ENCODE assay signal across 1 cellular context in genomic region chr2:43218550-43219382, GRCh38.
TF ChIP-seq lines count a peak whose summit lies in the region.

No MANE protein-coding gene starts in this region.

TF ChIP-seq in HepG2, 621 proteins besides CTCF, POLR2A, EP300 and RAD21 (continued from another document and continues in another):
- TF ChIP-seq HIC2 (CRISPR knock-in tag; IDR thresholded peaks at IDR 0.05; ENCODE audit: low read depth), result peak; percentile 81
- TF ChIP-seq, protein P1, sequence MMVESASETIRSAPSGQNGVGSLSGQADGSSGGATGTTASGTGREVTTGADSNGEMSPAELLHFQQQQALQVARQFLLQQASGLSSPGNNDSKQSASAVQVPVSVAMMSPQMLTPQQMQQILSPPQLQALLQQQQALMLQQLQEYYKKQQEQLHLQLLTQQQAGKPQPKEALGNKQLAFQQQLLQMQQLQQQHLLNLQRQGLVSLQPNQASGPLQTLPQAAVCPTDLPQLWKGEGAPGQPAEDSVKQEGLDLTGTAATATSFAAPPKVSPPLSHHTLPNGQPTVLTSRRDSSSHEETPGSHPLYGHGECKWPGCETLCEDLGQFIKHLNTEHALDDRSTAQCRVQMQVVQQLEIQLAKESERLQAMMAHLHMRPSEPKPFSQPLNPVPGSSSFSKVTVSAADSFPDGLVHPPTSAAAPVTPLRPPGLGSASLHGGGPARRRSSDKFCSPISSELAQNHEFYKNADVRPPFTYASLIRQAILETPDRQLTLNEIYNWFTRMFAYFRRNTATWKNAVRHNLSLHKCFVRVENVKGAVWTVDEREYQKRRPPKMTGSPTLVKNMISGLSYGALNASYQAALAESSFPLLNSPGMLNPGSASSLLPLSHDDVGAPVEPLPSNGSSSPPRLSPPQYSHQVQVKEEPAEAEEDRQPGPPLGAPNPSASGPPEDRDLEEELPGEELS (CRISPR knock-in tag; IDR thresholded peaks at IDR 0.05), result peak; percentile 14; the same call in 1 of the 2 replicates
- TF ChIP-seq CERS6 (CRISPR knock-in tag; IDR thresholded peaks at IDR 0.05), result no peak
- no peak for TF ChIP-seq ZNF790 (CRISPR knock-in tag; IDR thresholded peaks at IDR 0.05; ENCODE audit: borderline replicate concordance)
- TF ChIP-seq ZNF75D (CRISPR knock-in tag; IDR thresholded peaks at IDR 0.05; ENCODE audit: borderline replicate concordance), result no peak
- peak; percentile 39; the same call in 1 of the 2 replicates for TF ChIP-seq SNAPC2 (CRISPR knock-in tag; IDR thresholded peaks at IDR 0.05)
- no peak for TF ChIP-seq KDM3A (CRISPR knock-in tag; IDR thresholded peaks at IDR 0.05; ENCODE audit: low read depth)
- TF ChIP-seq ZFP1 (CRISPR knock-in tag; IDR thresholded peaks at IDR 0.05), result no peak
- TF ChIP-seq HDAC2 (CRISPR knock-in tag; IDR thresholded peaks at IDR 0.05), result no peak
- TF ChIP-seq MEIS2 (CRISPR knock-in tag; IDR thresholded peaks at IDR 0.05), result 0 out of 2 replicates have a peak, but pooled peaks have one; percentile 32
- no peak for TF ChIP-seq ZNF557 (CRISPR knock-in tag; IDR thresholded peaks at IDR 0.05)
- 0 out of 2 replicates have a peak, but pooled peaks have one; percentile 33 for TF ChIP-seq WIZ (CRISPR knock-in tag; IDR thresholded peaks at IDR 0.05)
- TF ChIP-seq ZNF800 (CRISPR knock-in tag; IDR thresholded peaks at IDR 0.05), result no peak
- TF ChIP-seq ZNF3 (CRISPR knock-in tag; IDR thresholded peaks at IDR 0.05), result no peak
- no peak; the same call in 1 of the 2 replicates for TF ChIP-seq ZNF768 (CRISPR knock-in tag; IDR thresholded peaks at IDR 0.05)
- 0 out of 2 replicates have a peak, but pooled peaks have one; percentile 22 for TF ChIP-seq ZSCAN22 (CRISPR knock-in tag; IDR thresholded peaks at IDR 0.05)
- TF ChIP-seq TRIM24 (CRISPR knock-in tag; IDR thresholded peaks at IDR 0.05), result no peak
- no peak for TF ChIP-seq MLXIP (CRISPR knock-in tag; IDR thresholded peaks at IDR 0.05; ENCODE audit: borderline replicate concordance)
- TF ChIP-seq ZSCAN5A (CRISPR knock-in tag; IDR thresholded peaks at IDR 0.05; ENCODE audit: borderline replicate concordance), result 0 out of 2 replicates have a peak, but pooled peaks have one; percentile 6
- TF ChIP-seq NR1H2 (CRISPR knock-in tag; IDR thresholded peaks at IDR 0.05; ENCODE audit: borderline replicate concordance, low read depth), result no peak
- no peak for TF ChIP-seq ZNF780A (CRISPR knock-in tag; IDR thresholded peaks at IDR 0.05)
- peak; percentile 74; the same call in 1 of the 2 replicates for TF ChIP-seq ETV5 (CRISPR knock-in tag; IDR thresholded peaks at IDR 0.05; ENCODE audit: borderline replicate concordance)
- TF ChIP-seq, protein P2, sequence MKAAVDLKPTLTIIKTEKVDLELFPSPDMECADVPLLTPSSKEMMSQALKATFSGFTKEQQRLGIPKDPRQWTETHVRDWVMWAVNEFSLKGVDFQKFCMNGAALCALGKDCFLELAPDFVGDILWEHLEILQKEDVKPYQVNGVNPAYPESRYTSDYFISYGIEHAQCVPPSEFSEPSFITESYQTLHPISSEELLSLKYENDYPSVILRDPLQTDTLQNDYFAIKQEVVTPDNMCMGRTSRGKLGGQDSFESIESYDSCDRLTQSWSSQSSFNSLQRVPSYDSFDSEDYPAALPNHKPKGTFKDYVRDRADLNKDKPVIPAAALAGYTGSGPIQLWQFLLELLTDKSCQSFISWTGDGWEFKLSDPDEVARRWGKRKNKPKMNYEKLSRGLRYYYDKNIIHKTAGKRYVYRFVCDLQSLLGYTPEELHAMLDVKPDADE (CRISPR knock-in tag; IDR thresholded peaks at IDR 0.05), result no peak
- TF ChIP-seq NR2F6 (IDR thresholded peaks at IDR 0.05), result no peak
- TF ChIP-seq NR2F6 (CRISPR knock-in tag; IDR thresholded peaks at IDR 0.05), result no peak
- TF ChIP-seq CBFB (CRISPR knock-in tag; IDR thresholded peaks at IDR 0.05), result no peak
- no peak for TF ChIP-seq CREBL2 (CRISPR knock-in tag; IDR thresholded peaks at IDR 0.05; ENCODE audit: borderline replicate concordance)
- TF ChIP-seq MLLT10 (CRISPR knock-in tag; IDR thresholded peaks at IDR 0.05), result no peak
- TF ChIP-seq, protein P3, sequence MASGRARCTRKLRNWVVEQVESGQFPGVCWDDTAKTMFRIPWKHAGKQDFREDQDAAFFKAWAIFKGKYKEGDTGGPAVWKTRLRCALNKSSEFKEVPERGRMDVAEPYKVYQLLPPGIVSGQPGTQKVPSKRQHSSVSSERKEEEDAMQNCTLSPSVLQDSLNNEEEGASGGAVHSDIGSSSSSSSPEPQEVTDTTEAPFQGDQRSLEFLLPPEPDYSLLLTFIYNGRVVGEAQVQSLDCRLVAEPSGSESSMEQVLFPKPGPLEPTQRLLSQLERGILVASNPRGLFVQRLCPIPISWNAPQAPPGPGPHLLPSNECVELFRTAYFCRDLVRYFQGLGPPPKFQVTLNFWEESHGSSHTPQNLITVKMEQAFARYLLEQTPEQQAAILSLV (CRISPR knock-in tag; IDR thresholded peaks at IDR 0.05; ENCODE audit: borderline replicate concordance), result peak; percentile 16; the same call in 1 of the 2 replicates
- TF ChIP-seq NFRKB (IDR thresholded peaks at IDR 0.05), result no peak
- TF ChIP-seq ATM (IDR thresholded peaks at IDR 0.05; ENCODE audit: borderline replicate concordance), result peak; percentile 68; the same call in 1 of the 2 replicates
- no peak for TF ChIP-seq NFKB2 (CRISPR knock-in tag; IDR thresholded peaks at IDR 0.05; ENCODE audit: borderline replicate concordance)
- no peak for TF ChIP-seq JUN (CRISPR knock-in tag; IDR thresholded peaks at IDR 0.05)
- no peak for TF ChIP-seq TFE3 (CRISPR knock-in tag; IDR thresholded peaks at IDR 0.05)
- peak; percentile 60; the same call in 1 of the 2 replicates for TF ChIP-seq REXO4 (CRISPR knock-in tag; IDR thresholded peaks at IDR 0.05; ENCODE audit: borderline replicate concordance)
- no peak for TF ChIP-seq ZNF737 (CRISPR knock-in tag; IDR thresholded peaks at IDR 0.05; ENCODE audit: borderline replicate concordance)
- no peak for TF ChIP-seq ZBTB25 (CRISPR knock-in tag; IDR thresholded peaks at IDR 0.05)
- TF ChIP-seq, protein P4, sequence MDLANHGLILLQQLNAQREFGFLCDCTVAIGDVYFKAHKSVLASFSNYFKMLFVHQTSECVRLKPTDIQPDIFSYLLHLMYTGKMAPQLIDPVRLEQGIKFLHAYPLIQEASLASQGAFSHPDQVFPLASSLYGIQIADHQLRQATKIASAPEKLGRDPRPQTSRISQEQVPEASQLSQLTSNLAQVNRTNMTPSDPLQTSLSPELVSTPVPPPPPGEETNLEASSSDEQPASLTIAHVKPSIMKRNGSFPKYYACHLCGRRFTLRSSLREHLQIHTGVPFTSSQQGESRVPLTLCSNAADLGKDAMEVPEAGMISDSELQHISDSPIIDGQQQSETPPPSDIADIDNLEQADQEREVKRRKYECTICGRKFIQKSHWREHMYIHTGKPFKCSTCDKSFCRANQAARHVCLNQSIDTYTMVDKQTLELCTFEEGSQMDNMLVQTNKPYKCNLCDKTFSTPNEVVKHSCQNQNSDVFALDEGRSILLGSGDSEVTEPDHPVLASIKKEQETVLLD (CRISPR knock-in tag; IDR thresholded peaks at IDR 0.05; ENCODE audit: low read depth), result no peak
- TF ChIP-seq RFXANK (CRISPR knock-in tag; IDR thresholded peaks at IDR 0.05), result no peak
- no peak for TF ChIP-seq MEIS1 (CRISPR knock-in tag; IDR thresholded peaks at IDR 0.05; ENCODE audit: borderline replicate concordance)
- no peak for TF ChIP-seq ZNF234 (CRISPR knock-in tag; conservative IDR thresholded peaks at IDR 0.05)
- no peak for TF ChIP-seq PAX8 (CRISPR knock-in tag; IDR thresholded peaks at IDR 0.05; ENCODE audit: borderline replicate concordance)
- TF ChIP-seq ZNF589 (CRISPR knock-in tag; conservative IDR thresholded peaks at IDR 0.05), result no peak
- 0 out of 2 replicates have a peak, but pooled peaks have one; percentile 65 for TF ChIP-seq KLF9 (CRISPR knock-in tag; IDR thresholded peaks at IDR 0.05; ENCODE audit: low read depth)
- TF ChIP-seq FLYWCH1 (CRISPR knock-in tag; IDR thresholded peaks at IDR 0.05), result no peak
- no peak for TF ChIP-seq SMARCC2 (IDR thresholded peaks at IDR 0.05)
- TF ChIP-seq ZFP36L2 (CRISPR knock-in tag; IDR thresholded peaks at IDR 0.05), result no peak
- 0 out of 2 replicates have a peak, but pooled peaks have one; percentile 5 for TF ChIP-seq ZNF605 (CRISPR knock-in tag; IDR thresholded peaks at IDR 0.05)
